Comparison of ENCODE assay signal across 8 cellular contexts in the genomic region with DNA sequence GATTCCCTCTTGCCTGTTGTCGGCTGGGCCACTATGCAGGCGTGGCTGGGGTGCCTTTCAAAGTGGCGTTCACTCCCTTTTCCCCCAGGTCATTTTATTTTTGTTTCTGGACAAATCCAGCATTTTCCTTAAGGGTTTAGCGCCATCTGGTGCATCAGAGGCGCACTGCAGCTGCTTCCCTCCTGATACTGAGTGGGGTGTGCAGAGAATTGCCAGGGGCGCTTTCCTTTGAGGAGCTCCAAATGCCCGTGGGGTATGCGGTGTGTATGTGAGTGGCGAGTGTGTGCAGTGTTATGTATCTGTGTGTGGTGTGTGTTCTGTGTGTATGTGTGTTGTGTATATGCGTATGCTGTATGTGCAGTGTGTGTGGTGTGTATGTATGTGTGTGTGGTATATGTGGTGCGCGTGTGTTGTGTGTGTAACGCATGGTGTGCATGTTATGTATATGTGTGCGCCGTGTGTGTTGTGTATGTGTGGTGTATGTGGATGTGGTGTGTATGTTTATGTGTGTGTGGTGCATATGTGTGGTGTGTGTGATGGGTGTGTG.
A peak's percentile ranks its signal among the peaks of the same experiment; 100 is the strongest.
DNase-seq lines count a peak whose midpoint lies in the region; ATAC-seq and TF ChIP-seq lines count a peak whose summit lies in the region.

No MANE protein-coding gene starts in this region.

- no peaks in the 10 kb centered on the region; the same call in 1 of the 2 replicates for H3K36me3 ChIP-seq in PC-3 (ENCODE audit: low read depth, low read length)
- no peaks in the 10 kb centered on the region for H3K36me3 ChIP-seq in osteoblast (ENCODE audit: insufficient read depth, low read length)
- H3K36me3 ChIP-seq in transverse colon, result no peaks in the 10 kb centered on the region

- CTCF ChIA-PET in PC-3 (lab: Charles Lee), result interaction anchor here (0.6 to 1.1 kb wide), 3 partner anchors 234 to 443 kb away, joined by 3 to 6 read pairs (median 3); no protein-coding TSS in a partner anchor

- H3K9me2 ChIP-seq in PC-3 (replicated peaks; ENCODE audit: low read length), result no peaks in the 10 kb centered on the region

- H3F3A ChIP-seq in PC-3 (ENCODE audit: low read length, unreplicated experiment), result no peaks in the 10 kb centered on the region

- no peaks in the 10 kb centered on the region for H3K27me3 ChIP-seq in HL-60 (ENCODE audit: insufficient read depth, poor library complexity, severe bottlenecking)
- H3K27me3 ChIP-seq in PC-3 (ENCODE audit: low read length), result no peaks in the 10 kb centered on the region
- no peaks in the 10 kb centered on the region for H3K27me3 ChIP-seq in foreskin keratinocyte
- H3K27me3 ChIP-seq in osteoblast (ENCODE audit: insufficient read depth, low read length), result no peaks in the 10 kb centered on the region
- H3K27me3 ChIP-seq in transverse colon, result no peaks in the 10 kb centered on the region

- H2AFZ ChIP-seq in PC-3 (ENCODE audit: low read length) (peak overlapping the region; percentile 73; the same call in 1 of the 2 replicates), osteoblast (ENCODE audit: low read length) (peak overlapping the region; percentile 2)

- H3K4me1 ChIP-seq in PC-3 (ENCODE audit: insufficient read depth, low read length) (peaks cover 18% of the 10 kb centered on the region), foreskin keratinocyte (peaks cover 6% of the 10 kb centered on the region), osteoblast (ENCODE audit: insufficient read depth, low read length) (peaks cover 10% of the 10 kb centered on the region), transverse colon (peaks cover 4 to 13% (median 6%) of the 10 kb centered on the region in 4 donors)

- H3K79me2 ChIP-seq in PC-3 (ENCODE audit: low read length) (no peaks in the 10 kb centered on the region), osteoblast (ENCODE audit: insufficient read depth, low read length) (no peaks in the 10 kb centered on the region)

- TF ChIP-seq EP300 in transverse colon (IDR thresholded peaks at IDR 0.05; ENCODE audit: low read depth), result no peak

- H3K4me3 ChIP-seq in HL-60 (replicated peaks; ENCODE audit: insufficient read depth, low read length), result no peak overlapping the region
- no peak overlapping the region for H3K4me3 ChIP-seq in PC-3 (ENCODE audit: low read length)
- no peak overlapping the region for H3K4me3 ChIP-seq in osteoblast (ENCODE audit: insufficient read depth, low read length)
- no peak overlapping the region for H3K4me3 ChIP-seq in transverse colon

- no peaks in the 10 kb centered on the region for H3K9me3 ChIP-seq in PC-3 (ENCODE audit: low read length)
- no peaks in the 10 kb centered on the region for H3K9me3 ChIP-seq in osteoblast (ENCODE audit: low read depth, low read length)
- H3K9me3 ChIP-seq in transverse colon, result no peaks in the 10 kb centered on the region

- intact Hi-C loops in PC-3 (cut with micrococcal nuclease), result loop anchor here (1.0 to 10.0 kb wide), 7 partner anchors 102 to 852 kb away; a partner anchor contains a TSS
- intact Hi-C loops in transverse colon (cut with DNase I; ENCODE audit: low total_unique reads), result loop anchor here (5.0 kb wide), 1 partner anchor 442 kb away; no protein-coding TSS in a partner anchor

- H3K27ac ChIP-seq in HL-60 (replicated peaks) (no peak overlapping the region), PC-3 (ENCODE audit: low read length) (no peak overlapping the region), foreskin keratinocyte (no peak overlapping the region), osteoblast (ENCODE audit: low read depth, low read length) (no peak overlapping the region), transverse colon (no peak overlapping the region)

- peak overlapping the region; percentile 43 for H3K9ac ChIP-seq in PC-3 (ENCODE audit: low read length)

- DNase-seq in activated gamma-delta T cell treated with Interleukin-2 at 50 U/mL for 16 hours (peak; percentile 50), activated gamma-delta T cell (lab: John Stamatoyannopoulos, UW) (no peak), HL-60 (ENCODE audit: low read depth in 1 of 2, low spot score in 1 of 2) (peak in 1 of 2 experiments; percentile 40), PC-3 (peak; percentile 85), foreskin keratinocyte (peak in 1 of 2 donors; percentile 48), osteoblast (ENCODE audit: insufficient read length, low spot score, missing footprints) (peak; percentile 88), transverse colon (peak; percentile 69)
- DNase-seq in activated T-helper 1 cell treated with anti-CD3 and anti-CD28 coated beads, Interleukin-2, amount 50 U/mL, for 16 hours (ENCODE audit: low read depth in 1 of 2, low spot score in 1 of 2), result peak; percentile 24 to 27

- POLR2A ChIA-PET in PC-3 (lab: Charles Lee; ENCODE audit: unreplicated experiment), result interaction anchor here (0.7 kb wide), 1 partner anchor 638 kb away, joined by 3 read pairs; no protein-coding TSS in a partner anchor

- H3K4me2 ChIP-seq in PC-3 (ENCODE audit: low read length), result peak overlapping the region; percentile 69
- H3K4me2 ChIP-seq in osteoblast (ENCODE audit: insufficient read depth, low read length), result peak overlapping the region; percentile 66

- no peaks in the 10 kb centered on the region for H4K20me1 ChIP-seq in PC-3 (ENCODE audit: low read length)
- no peaks in the 10 kb centered on the region for H4K20me1 ChIP-seq in osteoblast (ENCODE audit: insufficient read depth, low read length)

- 37% methylated on average over 12 to 15 of the region's 15 CpGs for WGBS in transverse colon (ENCODE audit: low coverage in 1 of 2), 2 donors

- TF ChIP-seq POLR2A in transverse colon (IDR thresholded peaks at IDR 0.05), result no peak

- TF ChIP-seq CTCF in HL-60 (IDR thresholded peaks at IDR 0.05; ENCODE audit: insufficient read depth, low read length) (peak; percentile 84), PC-3 (conservative IDR thresholded peaks at IDR 0.05; ENCODE audit: low read depth, low read length) (peak; percentile 89), foreskin keratinocyte (conservative IDR thresholded peaks at IDR 0.05) (peak; percentile 89), osteoblast (IDR thresholded peaks at IDR 0.05; ENCODE audit: extremely low read depth, low read depth, low read length) (peak; percentile 98), transverse colon (IDR thresholded peaks at IDR 0.05) (peak; percentile 91 to 99 (median 96))

- BruUV-seq in PC-3 (replicated peaks; lab: Mats Ljungman, UMichigan), result no TSS peak

- ATAC-seq in PC-3 (peak; percentile 46), foreskin keratinocyte (peak; percentile 32)

- in situ Hi-C loops in transverse colon (cut with MboI; ENCODE audit: low pct_ligation_motif_present in 1 of 4, low pct_unique_long_range_greater_than_20kb in 1 of 4, low sequenced_read_pairs in 3 of 4), result loop anchor here (5.0 to 25.0 kb wide), 6 partner anchors 212 to 637 kb away; no protein-coding TSS in a partner anchor
